In the genomic region with DNA sequence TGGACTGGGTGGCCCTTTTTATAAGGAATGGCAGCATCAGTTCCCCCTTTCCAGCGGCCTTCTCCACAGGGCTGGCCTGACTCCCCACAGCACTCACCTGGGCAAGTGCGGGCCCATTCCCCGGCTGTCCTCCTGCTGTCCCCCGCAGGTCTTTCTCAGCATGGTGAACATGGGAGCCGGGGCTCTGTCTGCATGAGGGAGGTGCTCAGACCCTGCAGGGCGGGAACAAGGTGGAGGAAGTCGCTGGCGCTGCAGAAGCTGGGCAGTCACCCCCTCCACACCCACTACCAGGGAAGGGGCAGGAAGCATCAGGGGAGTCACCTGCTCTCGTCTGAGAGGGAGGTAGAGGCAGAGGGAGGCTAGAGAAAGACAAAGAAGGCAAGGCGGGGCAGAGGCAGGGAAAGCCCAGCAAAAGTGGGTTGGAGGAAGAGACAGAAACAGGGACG, we compare ENCODE assay signal across 19 cellular contexts.
"Had no signal": no experiment of that assay in that cellular context is flagged by ENCODE, and none has a peak within 500 bp of the region (broad histone marks: within the 10 kb centered on the region; RNA-seq: fewer than 3 reads in every experiment).

No MANE protein-coding gene starts in this region.

- H3K9me3 ChIP-seq: SJCRH30, SK-N-SH had no signal

- H3K4me1 ChIP-seq: SJCRH30 had no signal

- H3K4me2 ChIP-seq: SK-N-SH had no signal

- H3K9ac ChIP-seq: SK-N-SH had no signal

- DNase-seq: activated CD4-positive, alpha-beta T cell treated with anti-CD3 and anti-CD28 coated beads for 4 hours; activated CD8-positive, alpha-beta memory T cell treated with anti-CD3 and anti-CD28 coated beads, Interleukin-2, amount 50 U/mL, for 4 hours; activated CD8-positive, alpha-beta T cell treated with anti-CD3 and anti-CD28 coated beads for 36 hours; activated T-cell treated with anti-CD3 and anti-CD28 coated beads, Interleukin-2, amount 50 U/mL, for 72 hours; central memory CD4-positive, alpha-beta T cell; KG1; NCI-H1092; NCI-H1417; NCI-H1694 treated with DMSO at 0.1 percent for 48 hours; NCI-H2029 treated with DMSO at 0.1 percent for 48 hours; NCI-H510A treated with DMSO at 0.1 percent for 48 hours; NCI-H69; NK-92 treated with Interleukin-12 subunit alpha and Interleukin-12 subunit beta, amount 100 ng/mL, for 24 hours; OCI-M1; RPMI8226; SJCRH30; SK-N-SH; T-helper 1 cell had no signal

- H3K36me3 ChIP-seq: SJCRH30 had no signal

- H3K27ac ChIP-seq: SJCRH30, VCaP had no signal

- H3K4me3 ChIP-seq: SJCRH30 had no signal
